ENCODE assay signal across 8 cellular contexts in the genomic region with DNA sequence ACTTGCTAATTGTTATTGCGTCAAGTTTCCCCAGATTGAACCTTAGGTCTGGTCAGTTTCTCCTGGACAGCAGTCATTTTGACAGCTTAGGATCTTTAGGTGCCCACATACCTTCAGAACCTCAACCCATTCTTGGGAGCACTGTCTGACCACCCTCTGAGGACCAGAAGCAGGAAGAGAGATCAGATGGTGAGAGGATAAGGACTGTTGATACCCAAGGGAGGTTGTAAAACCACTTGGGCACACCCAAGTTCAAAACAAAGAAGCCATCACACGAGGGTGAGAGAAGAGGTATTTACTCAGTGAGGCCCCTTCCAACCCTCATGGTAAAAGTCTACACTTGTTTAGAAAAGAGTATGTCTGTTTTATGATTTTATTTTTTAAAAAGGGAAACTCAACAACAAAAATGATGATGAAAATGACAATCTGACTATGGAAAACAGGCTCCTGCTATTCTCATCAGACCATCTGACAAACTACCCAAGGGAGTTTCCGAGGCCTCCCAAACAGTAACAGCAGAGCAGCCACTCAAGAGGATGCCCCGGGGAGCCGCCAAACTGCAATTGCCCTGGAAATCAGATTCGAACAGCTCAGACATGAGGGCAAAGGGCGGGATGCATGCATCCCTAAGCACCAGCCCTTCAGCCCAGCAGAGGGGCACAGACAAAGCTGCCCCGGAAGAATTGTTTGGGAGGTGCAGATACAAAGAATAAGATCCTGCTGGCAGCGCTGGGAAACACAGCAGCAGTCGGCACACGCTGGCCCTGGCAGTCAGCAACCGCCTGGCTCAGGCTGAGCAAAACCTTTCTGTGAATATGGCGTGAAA.
DNase-seq lines count a peak whose midpoint lies in the region; ATAC-seq, FAIRE-seq and TF ChIP-seq lines count a peak whose summit lies in the region.

No MANE protein-coding gene starts in this region.

- SMC1A ChIA-PET in GM12878 (lab: Charles Lee; ENCODE audit: uncharacterized antibody, unreplicated experiment) = interaction anchor here (0.6 to 12.8 kb wide), 17 partner anchors 10 to 394 kb away, joined by 3 to 319 read pairs (median 3); partner anchors contain the start of gene BTG1

- H3K4me3 ChIP-seq in GM12878 = no peak overlapping the region

- TF ChIP-seq CTCF in GM12878 (IDR thresholded peaks at IDR 0.05 in 2 of 3, conservative IDR thresholded peaks at IDR 0.05 in 1 of 3; ENCODE audit: control insufficient read depth in 2 of 3, extremely low read depth in 1 of 3, insufficient read depth in 1 of 3, low read depth in 3 of 3, low read length in 3 of 3) = no peak
- peak in 1 of 3 experiments; percentile 12 for TF ChIP-seq CTCF in nephron (IDR thresholded peaks at IDR 0.05; ENCODE audit: unreplicated experiment in 3 of 3)

- peaks cover 74% of the 10 kb centered on the region for H3K4me1 ChIP-seq in GM12878 (ENCODE audit: control insufficient read depth, insufficient read depth, low read length)

- TF ChIP-seq RAD21 in GM12878 (IDR thresholded peaks at IDR 0.05; ENCODE audit: insufficient read depth, low read depth, low read length) = no peak

- H3K4me1 Mint-ChIP-seq in nephron = peaks cover 52% of the 10 kb centered on the region

- no peaks in the 10 kb centered on the region for H3K9me3 Mint-ChIP-seq in nephron

- RAD21 ChIA-PET in GM12878 (lab: Charles Lee; ENCODE audit: unreplicated experiment) = interaction anchor here (0.9 to 15.5 kb wide), 11 partner anchors 11 to 394 kb away, joined by 3 to 346 read pairs (median 4); partner anchors contain the start of gene BTG1

- intact Hi-C loops in GM12878 (cut with micrococcal nuclease; ENCODE audit: unreplicated experiment) = loop anchor here (1.0 to 2.0 kb wide), 5 partner anchors 12 to 177 kb away; no protein-coding TSS in a partner anchor

- in situ Hi-C loops in GM12878 (cut with MboI) = no loop called here

- H3K36me3 Mint-ChIP-seq in nephron (ENCODE audit: low read depth) = no peaks in the 10 kb centered on the region

- TF ChIP-seq POLR2A in GM12878 (IDR thresholded peaks at IDR 0.05; ENCODE audit: low read depth, low read length) = no peak

- no peaks in the 10 kb centered on the region for H3K36me3 ChIP-seq in GM12878 (ENCODE audit: control insufficient read depth in 2 of 2, insufficient read depth in 2 of 2, low read length in 1 of 2)

- H3K27ac ChIP-seq in GM12878 (ENCODE audit: control insufficient read depth, insufficient read depth) = peak overlapping the region; percentile 99

- no peaks in the 10 kb centered on the region for H3K27me3 ChIP-seq in GM12878 (replicated peaks in 1 of 2; ENCODE audit: control insufficient read depth in 2 of 2, insufficient read depth in 2 of 2, low read length in 1 of 2)

- CTCF ChIA-PET in GM12878 (lab: Yijun Ruan, JAX) = interaction anchor here (0.7 to 2.8 kb wide), 5 partner anchors 24 to 46 kb away, joined by 3 to 14 read pairs (median 4); no protein-coding TSS in a partner anchor

- H3K4me2 ChIP-seq in GM12878 (ENCODE audit: control insufficient read depth, insufficient read depth) = peak overlapping the region; percentile 68; the same call in 1 of the 2 replicates

- H3K27me3 Mint-ChIP-seq in nephron (ENCODE audit: low read depth) = no peaks in the 10 kb centered on the region

- no peaks in the 10 kb centered on the region for H4K20me1 ChIP-seq in GM12878 (ENCODE audit: control insufficient read depth, insufficient read depth)

- peak overlapping the region; percentile 65 to 73 (median 70) for H3K27ac Mint-ChIP-seq in nephron

- POLR2A ChIA-PET in GM12878 (lab: Charles Lee) = interaction anchor here (0.5 to 15.5 kb wide), 10 partner anchors 11 to 70 kb away, joined by 3 to 204 read pairs (median 4); no protein-coding TSS in a partner anchor

- BruUV-seq in GM12878 (replicated peaks; lab: Mats Ljungman, UMichigan) = TSS peak; percentile 83

- no peaks in the 10 kb centered on the region; the same call in none of the 2 replicates for H3K79me2 ChIP-seq in GM12878 (ENCODE audit: control insufficient read depth, insufficient read depth, low read length)

- WGBS in GM12878 (ENCODE audit: insufficient coverage, insufficient replicate concordance, low lambda C conversion rate, missing lambda C conversion rate) = under 1% methylated on average over 13 of the region's 13 CpGs

- ATAC-seq in GM18498 (IDR thresholded peaks at IDR 0.05; ENCODE audit: unreplicated experiment) (peak; percentile 32), HG03460 (IDR thresholded peaks at IDR 0.05; ENCODE audit: unreplicated experiment) (peak; percentile 35), GM12878 (peak; percentile 58)

- no peaks in the 10 kb centered on the region; the same call in 1 of the 3 replicates for H3K9me3 ChIP-seq in GM12878 (replicated peaks; ENCODE audit: control insufficient read depth, insufficient read depth, low read length)

- DNase-seq in GM12878 (ENCODE audit: low read depth, low spot score) (no peak), AML-193 (lab: John Stamatoyannopoulos, UW) (no peak), LoVo (ENCODE audit: low spot score) (no peak), SHP77 treated with DMSO at 0.1 percent for 48 hours (lab: John Stamatoyannopoulos, UW) (no peak)
- DNase-seq in NK-92 treated with Interleukin-12 subunit alpha and Interleukin-12 subunit beta, amount 100 ng/mL, for 24 hours (lab: John Stamatoyannopoulos, UW) = no peak

- no peak for FAIRE-seq in GM12878 (lab: Jason Lieb, UNC)

- no peak overlapping the region for H3K4me3 Mint-ChIP-seq in nephron

- 0 out of 4 replicates have a peak, but pooled peaks of 1 of the 2 experiments have one; percentile 3 for TF ChIP-seq EP300 in GM12878 (IDR thresholded peaks at IDR 0.05; ENCODE audit: borderline replicate concordance in 1 of 2, control insufficient read depth in 1 of 2, low read depth in 2 of 2, low read length in 2 of 2)

- H3K9ac ChIP-seq in GM12878 (ENCODE audit: control insufficient read depth, insufficient read depth, low read length) = peak overlapping the region; percentile 63

- H2AFZ ChIP-seq in GM12878 (ENCODE audit: control insufficient read depth, low read depth, low read length) = peak overlapping the region; percentile 71

TF ChIP-seq in GM12878, 131 proteins besides CTCF, POLR2A, EP300 and RAD21 (continues in another document):
- TF ChIP-seq FOXM1 (IDR thresholded peaks at IDR 0.05; ENCODE audit: low read depth, low read length) (no peak), PBX3 (IDR thresholded peaks at IDR 0.05; ENCODE audit: insufficient replicate concordance, low read depth, low read length) (no peak), STAT1 (conservative IDR thresholded peaks at IDR 0.05) (no peak), WRNIP1 (IDR thresholded peaks at IDR 0.05; ENCODE audit: borderline replicate concordance, low read depth, low read length) (no peak), NFIC (IDR thresholded peaks at IDR 0.05; ENCODE audit: low read depth, low read length) (no peak), CBX5 (IDR thresholded peaks at IDR 0.05; ENCODE audit: low read depth) (0 out of 2 replicates have a peak, but pooled peaks have one; percentile 44), E4F1 (IDR thresholded peaks at IDR 0.05; ENCODE audit: borderline replicate concordance, partially characterized antibody) (no peak), STAT3 (IDR thresholded peaks at IDR 0.05; ENCODE audit: low read depth, low read length) (no peak), SMC3 (IDR thresholded peaks at IDR 0.05; ENCODE audit: borderline replicate concordance, low read length) (no peak)
- TF ChIP-seq, protein P1, sequence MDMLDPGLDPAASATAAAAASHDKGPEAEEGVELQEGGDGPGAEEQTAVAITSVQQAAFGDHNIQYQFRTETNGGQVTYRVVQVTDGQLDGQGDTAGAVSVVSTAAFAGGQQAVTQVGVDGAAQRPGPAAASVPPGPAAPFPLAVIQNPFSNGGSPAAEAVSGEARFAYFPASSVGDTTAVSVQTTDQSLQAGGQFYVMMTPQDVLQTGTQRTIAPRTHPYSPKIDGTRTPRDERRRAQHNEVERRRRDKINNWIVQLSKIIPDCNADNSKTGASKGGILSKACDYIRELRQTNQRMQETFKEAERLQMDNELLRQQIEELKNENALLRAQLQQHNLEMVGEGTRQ (IDR thresholded peaks at IDR 0.05; ENCODE audit: borderline replicate concordance, low read depth, low read length) = no peak
